ENCODE assay signal across 11 cellular contexts in the genomic region with DNA sequence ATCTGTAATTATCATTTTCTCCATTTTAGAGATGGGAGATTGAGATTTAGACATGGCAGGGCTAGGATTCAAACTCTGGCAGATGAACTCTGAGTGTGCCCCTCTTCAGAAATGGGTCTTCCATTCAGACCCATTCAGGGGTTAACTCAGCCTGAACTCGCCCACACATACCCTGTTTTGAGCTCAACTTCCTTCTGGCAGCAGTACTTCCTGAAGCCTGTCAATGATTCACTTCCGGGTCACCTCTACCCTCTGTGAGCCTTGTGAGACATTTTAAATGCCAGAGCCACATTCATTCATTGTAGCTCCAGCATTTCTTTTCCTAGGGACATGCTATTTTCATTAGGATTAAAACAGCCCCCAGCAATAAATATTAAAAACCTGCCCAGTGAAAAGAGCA.
DNase-seq lines count a peak whose midpoint lies in the region; ATAC-seq and TF ChIP-seq lines count a peak whose summit lies in the region.
"Had no signal": no experiment of that assay in that cellular context is flagged by ENCODE, and none has a peak within 500 bp of the region (broad histone marks: within the 10 kb centered on the region; RNA-seq: fewer than 3 reads in every experiment).

No MANE protein-coding gene starts in this region.

- peaks cover 32% of the 10 kb centered on the region for H3K36me3 Mint-ChIP-seq in activated CD8-positive, alpha-beta memory T cell treated with anti-CD3 and anti-CD28 coated beads, Interleukin-2, amount 10 ng/mL, durations not matched to agents 7 days and 5 days
- H3K36me3 Mint-ChIP-seq in activated naive CD8-positive, alpha-beta T cell treated with anti-CD3 and anti-CD28 coated beads, Interleukin-2, amount 10 ng/mL, durations not matched to agents 7 days and 5 days = peaks cover 20% of the 10 kb centered on the region
- peaks cover 3% of the 10 kb centered on the region for H3K36me3 Mint-ChIP-seq in endothelial cell (ENCODE audit: low read depth, unreplicated experiment)

- in situ Hi-C loops in KBM-7 (cut with MboI; ENCODE audit: low pct_unique_long_range_greater_than_20kb, low sequenced_read_pairs) = no loop called here

- CTCF ChIA-PET in activated CD8-positive, alpha-beta memory T cell treated with anti-CD3 and anti-CD28 coated beads, Interleukin-2, amount 10 ng/mL, durations not matched to agents 7 days and 5 days (lab: Charles Lee) = interaction anchor here (0.9 to 2.6 kb wide), 6 partner anchors 11 to 943 kb away, joined by 3 to 7 read pairs (median 4); a partner anchor contains a TSS

- no peak overlapping the region for H3K4me3 Mint-ChIP-seq in activated CD8-positive, alpha-beta memory T cell treated with anti-CD3 and anti-CD28 coated beads, Interleukin-2, amount 10 ng/mL, durations not matched to agents 7 days and 5 days
- peak overlapping the region; percentile 31 for H3K4me3 Mint-ChIP-seq in activated naive CD8-positive, alpha-beta T cell treated with anti-CD3 and anti-CD28 coated beads, Interleukin-2, amount 10 ng/mL, durations not matched to agents 7 days and 5 days
- H3K4me3 Mint-ChIP-seq in endothelial cell (ENCODE audit: unreplicated experiment) = no peak overlapping the region

- no peaks in the 10 kb centered on the region for H3K27me3 Mint-ChIP-seq in activated CD8-positive, alpha-beta memory T cell treated with anti-CD3 and anti-CD28 coated beads, Interleukin-2, amount 10 ng/mL, durations not matched to agents 7 days and 5 days
- no peaks in the 10 kb centered on the region for H3K27me3 Mint-ChIP-seq in activated naive CD8-positive, alpha-beta T cell treated with anti-CD3 and anti-CD28 coated beads, Interleukin-2, amount 10 ng/mL, durations not matched to agents 7 days and 5 days
- H3K27me3 Mint-ChIP-seq in endothelial cell (ENCODE audit: unreplicated experiment) = peaks cover 2% of the 10 kb centered on the region

- peak overlapping the region; percentile 96 for H3K27ac Mint-ChIP-seq in activated CD8-positive, alpha-beta memory T cell treated with anti-CD3 and anti-CD28 coated beads, Interleukin-2, amount 10 ng/mL, durations not matched to agents 7 days and 5 days
- peak overlapping the region; percentile 93 for H3K27ac Mint-ChIP-seq in activated naive CD8-positive, alpha-beta T cell treated with anti-CD3 and anti-CD28 coated beads, Interleukin-2, amount 10 ng/mL, durations not matched to agents 7 days and 5 days
- H3K27ac Mint-ChIP-seq in endothelial cell (ENCODE audit: unreplicated experiment) = no peak overlapping the region

- DNase-seq in activated CD8-positive, alpha-beta memory T cell treated with anti-CD3 and anti-CD28 coated beads, Interleukin-2, amount 10 ng/mL, durations not matched to agents 7 days and 5 days = peak; percentile 48
- no peak for DNase-seq in activated CD8-positive, alpha-beta memory T cell treated with anti-CD3 and anti-CD28 coated beads, Interleukin-2, amount 50 U/mL, for 48 hours
- DNase-seq in KBM-7 (peak; percentile 0), pulmonary artery endothelial cell (ENCODE audit: low read depth, low spot score) (peak; percentile 29), cardiac septum (ENCODE audit: low spot score) (no peak), endothelial cell (ENCODE audit: low spot score) (no peak)
- no peak for DNase-seq in activated naive CD8-positive, alpha-beta T cell treated with anti-CD3 and anti-CD28 coated beads, Interleukin-2, amount 10 ng/mL, durations not matched to agents 7 days and 5 days
- DNase-seq: Kasumi-1, uterus had no signal

- POLR2A ChIA-PET in activated naive CD8-positive, alpha-beta T cell treated with anti-CD3 and anti-CD28 coated beads, Interleukin-2, amount 10 ng/mL, durations not matched to agents 7 days and 5 days (lab: Charles Lee) = interaction anchor here (1.0 to 2.9 kb wide), 2 partner anchors 211 to 624 kb away, joined by 3 to 24 read pairs; a partner anchor contains a TSS

- intact Hi-C loops in cardiac septum (cut with DNase I) = no loop called here

- H3K4me1 Mint-ChIP-seq in activated CD8-positive, alpha-beta memory T cell treated with anti-CD3 and anti-CD28 coated beads, Interleukin-2, amount 10 ng/mL, durations not matched to agents 7 days and 5 days = peaks cover 62% of the 10 kb centered on the region
- peaks cover 46% of the 10 kb centered on the region for H3K4me1 Mint-ChIP-seq in activated naive CD8-positive, alpha-beta T cell treated with anti-CD3 and anti-CD28 coated beads, Interleukin-2, amount 10 ng/mL, durations not matched to agents 7 days and 5 days
- peaks cover 18% of the 10 kb centered on the region for H3K4me1 Mint-ChIP-seq in endothelial cell (ENCODE audit: unreplicated experiment)

- H3K9me3 Mint-ChIP-seq in activated CD8-positive, alpha-beta memory T cell treated with anti-CD3 and anti-CD28 coated beads, Interleukin-2, amount 10 ng/mL, durations not matched to agents 7 days and 5 days (ENCODE audit: low read depth) = peaks cover 5% of the 10 kb centered on the region
- peaks cover 11% of the 10 kb centered on the region for H3K9me3 Mint-ChIP-seq in activated naive CD8-positive, alpha-beta T cell treated with anti-CD3 and anti-CD28 coated beads, Interleukin-2, amount 10 ng/mL, durations not matched to agents 7 days and 5 days
- no peaks in the 10 kb centered on the region for H3K9me3 Mint-ChIP-seq in endothelial cell (ENCODE audit: unreplicated experiment)

- ATAC-seq in activated CD8-positive, alpha-beta memory T cell treated with anti-CD3 and anti-CD28 coated beads, Interleukin-2, amount 10 ng/mL, durations not matched to agents 7 days and 5 days = no peak
- no peak for ATAC-seq in activated naive CD8-positive, alpha-beta T cell treated with anti-CD3 and anti-CD28 coated beads, Interleukin-2, amount 10 ng/mL, durations not matched to agents 7 days and 5 days (ENCODE audit: low read depth)
- no peak for ATAC-seq in GM19324 (IDR thresholded peaks at IDR 0.05; ENCODE audit: low FRiP score, unreplicated experiment)
- ATAC-seq: Right ventricle myocardium inferior had no signal

- no peak for TF ChIP-seq CTCF in endothelial cell (IDR thresholded peaks at IDR 0.05; ENCODE audit: unreplicated experiment)

Comparison
In these comparisons a context has a peak if more than half of its experiments do, and no peak if none do; other contexts are left out.
1. DNase-seq: peak in activated CD8-positive, alpha-beta memory T cell treated with anti-CD3 and anti-CD28 coated beads, Interleukin-2, amount 10 ng/mL, durations not matched to agents 7 days and 5 days (single experiment), KBM-7 (single experiment) and pulmonary artery endothelial cell (single experiment); none in activated CD8-positive, alpha-beta memory T cell treated with anti-CD3 and anti-CD28 coated beads, Interleukin-2, amount 50 U/mL, for 48 hours (single experiment), activated naive CD8-positive, alpha-beta T cell treated with anti-CD3 and anti-CD28 coated beads, Interleukin-2, amount 10 ng/mL, durations not matched to agents 7 days and 5 days (single experiment), cardiac septum (single experiment) and endothelial cell (single experiment).